ENCODE assay signal across 15 cellular contexts in the genomic region with DNA sequence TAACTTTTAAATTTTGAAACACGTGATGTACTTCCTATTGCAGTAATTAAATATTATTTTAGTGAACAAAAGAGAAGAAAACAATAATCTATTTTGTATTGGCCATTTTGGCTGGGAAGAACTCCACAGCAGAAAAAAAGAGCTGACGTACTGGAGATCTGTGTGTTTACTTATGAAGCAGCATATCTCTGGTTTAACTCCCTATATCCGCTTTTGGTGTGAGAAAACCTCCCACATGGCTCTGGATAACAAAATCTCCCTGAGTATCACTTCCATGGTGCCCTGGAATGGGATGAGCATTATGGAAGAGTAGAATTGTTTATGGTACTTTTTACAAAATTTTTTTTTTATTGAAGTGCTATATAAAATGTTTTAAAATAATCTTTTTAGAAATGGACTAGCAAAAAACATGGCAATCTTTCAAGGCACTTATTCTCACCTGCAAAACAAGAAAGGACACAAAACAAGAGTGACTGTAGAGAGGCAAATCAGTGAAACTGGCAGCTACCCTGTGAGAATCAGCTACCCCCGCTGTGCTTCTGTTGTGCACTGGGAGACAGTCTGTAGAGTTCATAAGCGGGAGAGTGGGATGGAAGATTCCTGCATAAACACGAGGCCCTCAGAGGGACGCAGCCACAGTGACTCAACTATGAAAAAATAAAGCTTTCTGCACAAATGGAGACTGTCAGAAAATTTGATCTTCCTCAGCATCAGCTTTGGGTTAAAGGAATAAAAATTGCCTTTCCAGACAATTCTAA.
DNase-seq lines count a peak whose midpoint lies in the region; ATAC-seq and TF ChIP-seq lines count a peak whose summit lies in the region.
"Had no signal": no experiment of that assay in that cellular context is flagged by ENCODE, and none has a peak within 500 bp of the region (broad histone marks: within the 10 kb centered on the region; RNA-seq: fewer than 3 reads in every experiment).

No MANE protein-coding gene starts in this region.

- DNase-seq in left ventricle myocardium superior (no peak), Right ventricle myocardium inferior (ENCODE audit: missing footprints) (no peak), left kidney (ENCODE audit: low read depth, low spot score) (peak; percentile 29), occipital lobe (lab: John Stamatoyannopoulos, UW) (peak; percentile 31), PC-9 (no peak), HK-2 (ENCODE audit: unreplicated experiment) (no peak)
- DNase-seq: DMS53, GF-D8, GM23248, H9 had no signal

- no peak overlapping the region for H3K4me3 ChIP-seq in PC-9
- H3K4me3 ChIP-seq: BLaER1, GM23248 had no signal

- H3K27me3 ChIP-seq in PC-9 (ENCODE audit: insufficient read depth, low read depth): peaks cover 19% of the 10 kb centered on the region
- H3K27me3 ChIP-seq: BLaER1 had no signal

- H4K20me1 ChIP-seq in PC-9 (ENCODE audit: insufficient read depth): no peaks in the 10 kb centered on the region
- H4K20me1 ChIP-seq: BLaER1 had no signal

- peak; percentile 32 for ATAC-seq in left ventricle myocardium superior
- no peak for ATAC-seq in Right ventricle myocardium inferior
- no peak for ATAC-seq in GM18520 (IDR thresholded peaks at IDR 0.05; ENCODE audit: unreplicated experiment)
- ATAC-seq in HG02763 (IDR thresholded peaks at IDR 0.05; ENCODE audit: unreplicated experiment): no peak
- ATAC-seq: HepG2 had no signal

- intact Hi-C loops in left ventricle myocardium superior (cut with micrococcal nuclease): no loop called here
- intact Hi-C loops in Right ventricle myocardium inferior (cut with DNase I): no loop called here
- intact Hi-C loops in PC-9 (cut with micrococcal nuclease; ENCODE audit: unreplicated experiment): no loop called here

- H3K36me3 ChIP-seq in PC-9 (ENCODE audit: low read depth): no peaks in the 10 kb centered on the region
- H3K36me3 ChIP-seq: BLaER1 had no signal

- H3K9me2 ChIP-seq in PC-9 (ENCODE audit: insufficient read depth): no peaks in the 10 kb centered on the region

- H3K9me3 ChIP-seq in PC-9 (ENCODE audit: insufficient read depth, low read depth): no peaks in the 10 kb centered on the region; the same call in 1 of the 2 replicates
- H3K9me3 ChIP-seq: BLaER1 had no signal

- no peaks in the 10 kb centered on the region for H3K79me2 ChIP-seq in PC-9 (ENCODE audit: low read depth)

- CTCF ChIA-PET in PC-9 (lab: Charles Lee): no interaction called here

- H3K4me2 ChIP-seq in PC-9: no peak overlapping the region
- H3K4me2 ChIP-seq: BLaER1 had no signal

- H2AFZ ChIP-seq in PC-9: no peak overlapping the region
- H2AFZ ChIP-seq: GM23248 had no signal

- H3F3A ChIP-seq in PC-9 (ENCODE audit: insufficient read depth, low read depth): no peaks in the 10 kb centered on the region

- POLR2A ChIA-PET in PC-9 (lab: Charles Lee; ENCODE audit: unreplicated experiment): no interaction called here

- no TSS peak for BruUV-seq in PC-9 (replicated peaks; lab: Mats Ljungman, UMichigan)

- no peak for TF ChIP-seq CTCF in PC-9 (conservative IDR thresholded peaks at IDR 0.05)

- H3K4me1 ChIP-seq in PC-9 (replicated peaks; ENCODE audit: insufficient read depth): no peaks in the 10 kb centered on the region
- H3K4me1 ChIP-seq: BLaER1 had no signal

- H3K27ac ChIP-seq in PC-9: no peak overlapping the region
- H3K27ac ChIP-seq: 22Rv1, BLaER1, GM23248 had no signal

Comparison
In these comparisons a context has a peak if more than half of its experiments do, and no peak if none do; other contexts are left out.
1. DNase-seq: peak in left kidney (single experiment) and occipital lobe (single experiment); none in left ventricle myocardium superior (single experiment), Right ventricle myocardium inferior (single experiment), PC-9 (0 of 2) and HK-2 (single experiment).